ENCODE assay signal across 15 cellular contexts in the genomic region with DNA sequence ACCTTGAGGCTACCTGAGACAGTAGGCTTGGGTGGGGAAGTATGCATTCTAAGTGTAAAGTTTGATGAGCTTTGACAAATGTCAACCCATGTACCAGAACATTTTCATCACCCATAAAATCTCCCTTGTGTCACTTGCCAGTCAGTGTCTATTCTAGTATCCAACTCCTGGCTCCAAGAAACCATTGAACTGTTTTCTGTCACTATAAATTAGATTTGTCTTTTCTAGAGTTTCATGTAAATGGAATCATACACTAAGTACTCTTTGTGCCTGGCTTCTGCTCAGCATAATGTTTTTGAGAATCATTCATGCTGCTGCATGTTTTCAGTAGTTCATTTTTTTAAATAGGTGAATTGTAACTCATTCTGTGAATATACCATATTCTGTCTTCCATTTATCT.
DNase-seq lines count a peak whose midpoint lies in the region; ATAC-seq and TF ChIP-seq lines count a peak whose summit lies in the region.
"Had no signal": no experiment of that assay in that cellular context is flagged by ENCODE, and none has a peak within 500 bp of the region (broad histone marks: within the 10 kb centered on the region; RNA-seq: fewer than 3 reads in every experiment).

No MANE protein-coding gene starts in this region.

- no peaks in the 10 kb centered on the region for H4K20me1 ChIP-seq in osteoblast (ENCODE audit: insufficient read depth, low read length)

- H3K27me3 ChIP-seq in dorsolateral prefrontal cortex (no peaks in the 10 kb centered on the region), osteoblast (ENCODE audit: insufficient read depth, low read length) (no peaks in the 10 kb centered on the region), H7 (ENCODE audit: control insufficient read depth, insufficient read depth, low read length) (no peaks in the 10 kb centered on the region)
- H3K27me3 ChIP-seq: BE2C had no signal

- intact Hi-C loops in dorsolateral prefrontal cortex (cut with DNase I): loop anchor here in 1 of 2 donors (5.0 kb wide), 1 partner anchor 436 kb away; the partner anchor contains the start of gene PIGC

- no peak overlapping the region for H3K4me3 ChIP-seq in dorsolateral prefrontal cortex
- H3K4me3 ChIP-seq in osteoblast (ENCODE audit: insufficient read depth, low read length): no peak overlapping the region
- no peak overlapping the region for H3K4me3 ChIP-seq in H7 (ENCODE audit: insufficient read depth, low read depth, low read length)
- H3K4me3 ChIP-seq: GM23338 had no signal

- no peak overlapping the region for H2AFZ ChIP-seq in osteoblast (ENCODE audit: low read length)
- H2AFZ ChIP-seq: GM23338 had no signal

- no peaks in the 10 kb centered on the region for H3K79me2 ChIP-seq in osteoblast (ENCODE audit: insufficient read depth, low read length)

- no peaks in the 10 kb centered on the region for H3K36me3 ChIP-seq in osteoblast (ENCODE audit: insufficient read depth, low read length)
- no peaks in the 10 kb centered on the region for H3K36me3 ChIP-seq in H7 (replicated peaks; ENCODE audit: control insufficient read depth, insufficient read depth, low read length)
- H3K36me3 ChIP-seq: BE2C had no signal

- TF ChIP-seq CTCF in dorsolateral prefrontal cortex (IDR thresholded peaks at IDR 0.05 in 54 of 56, conservative IDR thresholded peaks at IDR 0.05 in 2 of 56; ENCODE audit: low read depth in 1 of 56, partially characterized antibody in 56 of 56): no peak
- no peak for TF ChIP-seq CTCF in osteoblast (IDR thresholded peaks at IDR 0.05; ENCODE audit: extremely low read depth, low read depth, low read length)

- H3K4me1 ChIP-seq in osteoblast (ENCODE audit: insufficient read depth, low read length): no peaks in the 10 kb centered on the region
- H3K4me1 ChIP-seq: BE2C had no signal

- no peaks in the 10 kb centered on the region for H3K9me3 ChIP-seq in osteoblast (ENCODE audit: low read depth, low read length)
- H3K9me3 ChIP-seq: BE2C had no signal

- DNase-seq in HT-29 (ENCODE audit: low spot score): peak; percentile 32
- no peak for DNase-seq in dorsolateral prefrontal cortex
- DNase-seq in anterior cingulate cortex (lab: John Stamatoyannopoulos, UW): no peak
- no peak for DNase-seq in osteoblast (ENCODE audit: insufficient read length, low spot score, missing footprints)
- no peak for DNase-seq in H7
- DNase-seq: BE2C; CD4-positive, alpha-beta memory T cell; DMS79; EL; GF-D8; H9 had no signal

- H3K27ac ChIP-seq in dorsolateral prefrontal cortex (peak overlapping the region in 39 of 59 donors; percentile 0 to 75 (median 33)), osteoblast (ENCODE audit: low read depth, low read length) (no peak overlapping the region)
- H3K27ac ChIP-seq: C4-2B had no signal

- ATAC-seq in SK-N-SH treated with all-trans-retinoic acid at 6 μM for 48 hours: peak; percentile 67
- ATAC-seq in GM21786 (IDR thresholded peaks at IDR 0.05; ENCODE audit: unreplicated experiment): no peak
- ATAC-seq: GM23338 had no signal

- no peak overlapping the region for H3K4me2 ChIP-seq in osteoblast (ENCODE audit: insufficient read depth, low read length)
- H3K4me2 ChIP-seq: GM23338 had no signal

TF ChIP-seq in SK-N-SH treated with all-trans-retinoic acid at 6 μM for 48 hours, 23 proteins besides CTCF, POLR2A, EP300 and RAD21:
- TF ChIP-seq TCF4 (CRISPR knock-in tag; IDR thresholded peaks at IDR 0.05; ENCODE audit: borderline replicate concordance) (no peak), TOX (CRISPR knock-in tag; IDR thresholded peaks at IDR 0.05; ENCODE audit: borderline replicate concordance) (peak; percentile 24; the same call in 1 of the 2 replicates)
TF ChIP-seq in SK-N-SH treated with all-trans-retinoic acid at 6 μM for 48 hours: peak in this region for 1.
